In genomic region chr2:8544168-8544785, GRCh38 we compare ENCODE assay signal across 8 cellular contexts.
DNase-seq lines count a peak whose midpoint lies in the region; ATAC-seq and TF ChIP-seq lines count a peak whose summit lies in the region.

No MANE protein-coding gene starts in this region.

- no peak overlapping the region for H3K4me3 ChIP-seq in stomach

- DNase-seq in activated CD8-positive, alpha-beta memory T cell treated with anti-CD3 and anti-CD28 coated beads, Interleukin-2, amount 10 ng/mL, durations not matched to agents 7 days and 5 days = no peak
- DNase-seq in activated CD8-positive, alpha-beta memory T cell treated with anti-CD3 and anti-CD28 coated beads for 24 hours = no peak
- peak; percentile 19 to 39 for DNase-seq in activated CD4-positive, alpha-beta T cell treated with anti-CD3 and anti-CD28 coated beads, Interleukin-2, amount 50 U/mL, for 48 hours
- DNase-seq in stomach (no peak), COLO668 (lab: John Stamatoyannopoulos, UW; ENCODE audit: unreplicated experiment) (no peak)

- no peaks in the 10 kb centered on the region for H3K9me3 Mint-ChIP-seq in activated CD8-positive, alpha-beta memory T cell treated with anti-CD3 and anti-CD28 coated beads, Interleukin-2, amount 10 ng/mL, durations not matched to agents 7 days and 5 days (ENCODE audit: low read depth)

- H3K36me3 Mint-ChIP-seq in activated CD8-positive, alpha-beta memory T cell treated with anti-CD3 and anti-CD28 coated beads, Interleukin-2, amount 10 ng/mL, durations not matched to agents 7 days and 5 days = no peaks in the 10 kb centered on the region

- no peaks in the 10 kb centered on the region for H3K36me3 ChIP-seq in stomach

- H3K27me3 ChIP-seq in layer of hippocampus (ENCODE audit: control insufficient read depth, insufficient read depth, low read length) (no peaks in the 10 kb centered on the region), stomach (no peaks in the 10 kb centered on the region)

- H3K27ac ChIP-seq in layer of hippocampus (ENCODE audit: low read depth, low read length) (peak overlapping the region; percentile 44), stomach (peak overlapping the region; percentile 45 to 82 (median 71))

- TF ChIP-seq CTCF in stomach (IDR thresholded peaks at IDR 0.05) = no peak

- H3K4me3 Mint-ChIP-seq in activated CD8-positive, alpha-beta memory T cell treated with anti-CD3 and anti-CD28 coated beads, Interleukin-2, amount 10 ng/mL, durations not matched to agents 7 days and 5 days = no peak overlapping the region

- WGBS in stomach, 5 donors = 78 to 87% (median 82%) methylated on average over 15 to 16 of the region's 16 CpGs

- H3K27me3 Mint-ChIP-seq in activated CD8-positive, alpha-beta memory T cell treated with anti-CD3 and anti-CD28 coated beads, Interleukin-2, amount 10 ng/mL, durations not matched to agents 7 days and 5 days = no peaks in the 10 kb centered on the region

- H3K4me1 Mint-ChIP-seq in activated CD8-positive, alpha-beta memory T cell treated with anti-CD3 and anti-CD28 coated beads, Interleukin-2, amount 10 ng/mL, durations not matched to agents 7 days and 5 days = peaks cover 83% of the 10 kb centered on the region

- peak; percentile 4 for ATAC-seq in activated CD8-positive, alpha-beta memory T cell treated with anti-CD3 and anti-CD28 coated beads, Interleukin-2, amount 10 ng/mL, durations not matched to agents 7 days and 5 days
- ATAC-seq in GM21723 (IDR thresholded peaks at IDR 0.05; ENCODE audit: unreplicated experiment) = no peak
- ATAC-seq in HG03135 (IDR thresholded peaks at IDR 0.05; ENCODE audit: unreplicated experiment) = no peak

- intact Hi-C loops in stomach (cut with DNase I; ENCODE audit: low total_unique reads) = no loop called here

- CTCF ChIA-PET in activated CD8-positive, alpha-beta memory T cell treated with anti-CD3 and anti-CD28 coated beads, Interleukin-2, amount 10 ng/mL, durations not matched to agents 7 days and 5 days (lab: Charles Lee) = interaction anchor here (0.7 to 10.1 kb wide), 31 partner anchors 12 to 1117 kb away, joined by 3 to 117 read pairs (median 4); partner anchors contain the start of gene ID2

- TF ChIP-seq POLR2A in stomach (IDR thresholded peaks at IDR 0.05) = no peak

- H3K27ac Mint-ChIP-seq in activated CD8-positive, alpha-beta memory T cell treated with anti-CD3 and anti-CD28 coated beads, Interleukin-2, amount 10 ng/mL, durations not matched to agents 7 days and 5 days = peak overlapping the region; percentile 100

- H3K9me3 ChIP-seq in stomach = no peaks in the 10 kb centered on the region

- TF ChIP-seq EP300 in stomach (IDR thresholded peaks at IDR 0.05) = no peak

- peaks cover 17 to 43% (median 23%) of the 10 kb centered on the region in 4 donors for H3K4me1 ChIP-seq in stomach

Comparison
In these comparisons a context has a peak if more than half of its experiments do, and no peak if none do; other contexts are left out.
1. DNase-seq: peak in activated CD4-positive, alpha-beta T cell treated with anti-CD3 and anti-CD28 coated beads, Interleukin-2, amount 50 U/mL, for 48 hours (2 of 2); none in activated CD8-positive, alpha-beta memory T cell treated with anti-CD3 and anti-CD28 coated beads, Interleukin-2, amount 10 ng/mL, durations not matched to agents 7 days and 5 days (single experiment), activated CD8-positive, alpha-beta memory T cell treated with anti-CD3 and anti-CD28 coated beads for 24 hours (single experiment), stomach (single experiment) and COLO668 (single experiment).